1 cellular context compared by ENCODE assay signal in genomic region chr2:227853765-227854271, GRCh38.
TF ChIP-seq lines count a peak whose summit lies in the region.

No MANE protein-coding gene starts in this region.

TF ChIP-seq in H1, 55 proteins besides CTCF, POLR2A, EP300 and RAD21:
- no peak for TF ChIP-seq SIRT6 (IDR thresholded peaks at IDR 0.05; ENCODE audit: low read length)
- TF ChIP-seq SRF (IDR thresholded peaks at IDR 0.05; ENCODE audit: low read depth, low read length): no peak
- TF ChIP-seq RXRA (IDR thresholded peaks at IDR 0.05; ENCODE audit: insufficient read depth, low read depth, low read length): no peak
- TF ChIP-seq SP4 (IDR thresholded peaks at IDR 0.05; ENCODE audit: low read length): no peak
- no peak for TF ChIP-seq FOSL1 (IDR thresholded peaks at IDR 0.05; ENCODE audit: insufficient read depth, low read depth, low read length)
- no peak for TF ChIP-seq ATF3 (IDR thresholded peaks at IDR 0.05; ENCODE audit: insufficient read depth, low read depth, low read length)
- TF ChIP-seq HDAC2 (IDR thresholded peaks at IDR 0.05; ENCODE audit: borderline replicate concordance in 1 of 2, low read depth in 2 of 2, low read length in 2 of 2): no peak
- no peak for TF ChIP-seq KDM1A (IDR thresholded peaks at IDR 0.05; ENCODE audit: borderline replicate concordance, low read length)
